In genomic region chr2:11583840-11584529, GRCh38 we compare ENCODE assay signal across 7 cellular contexts. TPM values are rescaled to one million over a fixed set of nuclear protein-coding genes. Genes with fewer than 3 reads are reported as not detected.
DNase-seq lines count a peak whose midpoint lies in the region; ATAC-seq, FAIRE-seq and TF ChIP-seq lines count a peak whose summit lies in the region.

No MANE protein-coding gene starts in this region.

- H3K36me3 ChIP-seq in astrocyte (ENCODE audit: insufficient read depth, low read length) (no peaks in the 10 kb centered on the region), spleen (no peaks in the 10 kb centered on the region)

- no peak overlapping the region for H3K27ac Mint-ChIP-seq in T-helper 2 cell treated with Interferon-gamma antibody and Interleukin-4, amounts not matched to agents 5 μg/mL and 100 μg/mL, for 36 hours
- peak overlapping the region; percentile 77 for H3K27ac Mint-ChIP-seq in astrocyte (ENCODE audit: unreplicated experiment)

- peak; percentile 85 for ATAC-seq in HG02571 (IDR thresholded peaks at IDR 0.05; ENCODE audit: unreplicated experiment)

- WGBS in spleen, 5 donors = 50 to 58% (median 57%) methylated on average over 14 of the region's 14 CpGs

- H3K4me3 ChIP-seq in astrocyte (ENCODE audit: insufficient read depth, low read depth, low read length) = no peak overlapping the region
- no peak overlapping the region for H3K4me3 ChIP-seq in spleen

- no peaks in the 10 kb centered on the region for H3K36me3 Mint-ChIP-seq in T-helper 2 cell treated with Interferon-gamma antibody and Interleukin-4, amounts not matched to agents 5 μg/mL and 100 μg/mL, for 36 hours (ENCODE audit: low read depth)
- peaks cover 2% of the 10 kb centered on the region for H3K36me3 Mint-ChIP-seq in astrocyte (ENCODE audit: low read depth, unreplicated experiment)

- FAIRE-seq in GM12891 (lab: Jason Lieb, UNC) (peak; percentile 92), astrocyte (lab: Jason Lieb, UNC) (peak; percentile 97)

- H3K27ac ChIP-seq in astrocyte (ENCODE audit: low read depth, low read length) (peak overlapping the region; percentile 63), spleen (no peak overlapping the region)

- DNase-seq in GM12891 (ENCODE audit: insufficient read length, low spot score) (peak; percentile 77), NCI-H1092 (lab: John Stamatoyannopoulos, UW) (peak; percentile 44), astrocyte (ENCODE audit: low read depth) (peak; percentile 94), iPS-NIHi7 (ENCODE audit: extremely low spot score) (peak; percentile 87), spleen (peak; percentile 80)
- DNase-seq in T-helper 2 cell treated with Interferon-gamma antibody and Interleukin-4, amounts not matched to agents 5 μg/mL and 100 μg/mL, for 36 hours (ENCODE audit: low spot score) = peak; percentile 91

- peaks cover 12% of the 10 kb centered on the region for H3K4me1 ChIP-seq in astrocyte (ENCODE audit: insufficient read depth, low read length)
- H3K4me1 ChIP-seq in spleen = no peaks in the 10 kb centered on the region

- H4K20me1 ChIP-seq in astrocyte (ENCODE audit: insufficient read depth, low read length) = no peaks in the 10 kb centered on the region

- H2AFZ ChIP-seq in astrocyte (ENCODE audit: low read depth, low read length) = no peak overlapping the region

- peak; percentile 94 for TF ChIP-seq CTCF in astrocyte (IDR thresholded peaks at IDR 0.05; ENCODE audit: insufficient read depth, low read depth, low read length)
- TF ChIP-seq CTCF in spleen (IDR thresholded peaks at IDR 0.05 in 8 of 11, conservative IDR thresholded peaks at IDR 0.05 in 3 of 11) = peak; percentile 24 to 76 (median 63)

- no peak overlapping the region for H3K4me3 Mint-ChIP-seq in T-helper 2 cell treated with Interferon-gamma antibody and Interleukin-4, amounts not matched to agents 5 μg/mL and 100 μg/mL, for 36 hours
- peak overlapping the region; percentile 58 for H3K4me3 Mint-ChIP-seq in astrocyte (ENCODE audit: unreplicated experiment)

- peaks cover 3% of the 10 kb centered on the region for H3K4me1 Mint-ChIP-seq in T-helper 2 cell treated with Interferon-gamma antibody and Interleukin-4, amounts not matched to agents 5 μg/mL and 100 μg/mL, for 36 hours (ENCODE audit: low read depth)
- H3K4me1 Mint-ChIP-seq in astrocyte (ENCODE audit: low read depth, unreplicated experiment) = peaks cover 5% of the 10 kb centered on the region

- H3K27me3 Mint-ChIP-seq in T-helper 2 cell treated with Interferon-gamma antibody and Interleukin-4, amounts not matched to agents 5 μg/mL and 100 μg/mL, for 36 hours (ENCODE audit: low read depth) = no peaks in the 10 kb centered on the region
- peaks cover 15% of the 10 kb centered on the region for H3K27me3 Mint-ChIP-seq in astrocyte (ENCODE audit: low read depth, unreplicated experiment)

- H3K9me3 ChIP-seq in astrocyte (ENCODE audit: insufficient read depth, low read depth, low read length) (no peaks in the 10 kb centered on the region), spleen (no peaks in the 10 kb centered on the region)

- no peaks in the 10 kb centered on the region for H3K79me2 ChIP-seq in astrocyte (ENCODE audit: insufficient read depth, low read length)

- no peak overlapping the region for H3K9ac ChIP-seq in astrocyte (ENCODE audit: low read length)

- H3K27me3 ChIP-seq in astrocyte (ENCODE audit: insufficient read depth, low read length) = peaks cover 20% of the 10 kb centered on the region
- H3K27me3 ChIP-seq in spleen (replicated peaks in 1 of 7) = peaks cover 0 to 36% (median 0%) of the 10 kb centered on the region in 7 donors

- no peaks in the 10 kb centered on the region for H3K9me3 Mint-ChIP-seq in T-helper 2 cell treated with Interferon-gamma antibody and Interleukin-4, amounts not matched to agents 5 μg/mL and 100 μg/mL, for 36 hours
- peaks cover 4% of the 10 kb centered on the region for H3K9me3 Mint-ChIP-seq in astrocyte (ENCODE audit: unreplicated experiment)

- TF ChIP-seq POLR2A in GM12891 (IDR thresholded peaks at IDR 0.05; ENCODE audit: low read depth, low read length) (no peak), spleen (IDR thresholded peaks at IDR 0.05) (no peak)

- intact Hi-C loops in spleen (cut with DNase I; ENCODE audit: low total_unique reads) = loop anchor here (5.0 to 10.0 kb wide), 2 partner anchors 107 to 449 kb away; a partner anchor contains a TSS

- peak overlapping the region; percentile 52 for H3K4me2 ChIP-seq in astrocyte (ENCODE audit: low read length)

TF ChIP-seq in GM12891, 5 proteins besides CTCF, POLR2A, EP300 and RAD21:
- no peak for TF ChIP-seq TAF1 (IDR thresholded peaks at IDR 0.05; ENCODE audit: low read depth, low read length)
- no peak for TF ChIP-seq SPI1 (IDR thresholded peaks at IDR 0.05; ENCODE audit: low read depth, low read length)
- TF ChIP-seq POU2F2 (IDR thresholded peaks at IDR 0.05; ENCODE audit: low read depth, low read length) = peak; percentile 63; the same call in 1 of the 2 replicates

RNA-seq across cellular contexts. Expression of gene GREB1, which starts 50.1 kb away (rescaled TPM):
- polyA plus RNA-seq in GM12891 (2012; ENCODE audit: low read depth, missing spikeins) = 0.13 TPM
- total RNA-seq in astrocyte (9.3 and 14.5 TPM in 2 replicates), spleen (1 to 10 TPM in 1 of 7 donors, under 1 TPM in 6; 0.35 to 1.6 (median 0.68) TPM)
- under 1 TPM in 2 of 3 donors, not detected in 1; 0.06 to 0.09 TPM for polyA plus RNA-seq in spleen

Comparison
In these comparisons a context has a peak if more than half of its experiments do, and no peak if none do; other contexts are left out.
1. DNase-seq: peak in every context shown above with its lines; median percentile 94 in astrocyte; 91 in T-helper 2 cell treated with Interferon-gamma antibody and Interleukin-4, amounts not matched to agents 5 μg/mL and 100 μg/mL, for 36 hours; 87 in iPS-NIHi7; 80 in spleen; 77 in GM12891; 44 in NCI-H1092.